ENCODE assay signal across 1 cellular context in the genomic region with DNA sequence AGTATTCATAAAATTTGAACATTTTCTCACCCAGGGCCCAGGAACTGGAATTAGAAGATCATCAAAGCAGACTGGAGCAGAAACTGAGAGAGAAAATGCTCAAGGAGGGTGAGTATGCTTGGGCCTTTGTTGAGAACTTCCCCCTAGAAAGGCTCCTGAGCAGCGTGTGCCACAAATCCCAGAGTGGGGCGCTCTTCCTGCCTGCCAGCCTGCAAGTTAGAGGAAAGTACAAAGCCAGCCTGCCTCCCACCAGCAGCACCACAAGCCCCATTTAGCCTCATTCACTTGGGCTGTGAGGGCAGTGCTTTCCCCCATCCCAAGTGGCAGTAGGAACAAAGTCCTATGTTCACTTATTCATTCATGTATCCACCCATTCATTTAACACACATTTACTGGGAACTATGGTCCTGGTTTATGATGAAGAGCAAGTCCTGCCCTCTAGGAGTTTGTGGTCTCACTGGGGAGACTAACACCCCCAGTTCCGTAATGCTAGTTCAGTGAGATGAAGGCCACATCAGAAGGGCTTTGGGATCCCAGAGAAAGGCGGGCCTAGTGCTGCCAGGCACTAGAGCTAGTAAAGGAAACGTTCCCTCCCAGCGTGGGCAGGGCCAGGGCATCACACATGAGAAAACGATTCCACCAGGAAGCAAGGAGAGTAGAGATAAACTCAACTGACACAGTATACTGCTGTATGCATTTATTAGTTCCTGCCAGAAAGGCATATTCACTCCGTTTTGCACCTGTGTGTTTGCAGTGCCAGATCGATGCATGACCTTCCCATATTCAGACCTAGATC.
TF ChIP-seq lines count a peak whose summit lies in the region.

No MANE protein-coding gene starts in this region.

TF ChIP-seq in H1, 55 proteins besides CTCF, POLR2A, EP300 and RAD21:
- TF ChIP-seq SUZ12 (IDR thresholded peaks at IDR 0.05; ENCODE audit: low read length) (no peak), TBP (IDR thresholded peaks at IDR 0.05; ENCODE audit: low read depth, low read length) (0 out of 2 replicates have a peak, but pooled peaks have one; percentile 36)
